8 cellular contexts compared by ENCODE assay signal in the genomic region with DNA sequence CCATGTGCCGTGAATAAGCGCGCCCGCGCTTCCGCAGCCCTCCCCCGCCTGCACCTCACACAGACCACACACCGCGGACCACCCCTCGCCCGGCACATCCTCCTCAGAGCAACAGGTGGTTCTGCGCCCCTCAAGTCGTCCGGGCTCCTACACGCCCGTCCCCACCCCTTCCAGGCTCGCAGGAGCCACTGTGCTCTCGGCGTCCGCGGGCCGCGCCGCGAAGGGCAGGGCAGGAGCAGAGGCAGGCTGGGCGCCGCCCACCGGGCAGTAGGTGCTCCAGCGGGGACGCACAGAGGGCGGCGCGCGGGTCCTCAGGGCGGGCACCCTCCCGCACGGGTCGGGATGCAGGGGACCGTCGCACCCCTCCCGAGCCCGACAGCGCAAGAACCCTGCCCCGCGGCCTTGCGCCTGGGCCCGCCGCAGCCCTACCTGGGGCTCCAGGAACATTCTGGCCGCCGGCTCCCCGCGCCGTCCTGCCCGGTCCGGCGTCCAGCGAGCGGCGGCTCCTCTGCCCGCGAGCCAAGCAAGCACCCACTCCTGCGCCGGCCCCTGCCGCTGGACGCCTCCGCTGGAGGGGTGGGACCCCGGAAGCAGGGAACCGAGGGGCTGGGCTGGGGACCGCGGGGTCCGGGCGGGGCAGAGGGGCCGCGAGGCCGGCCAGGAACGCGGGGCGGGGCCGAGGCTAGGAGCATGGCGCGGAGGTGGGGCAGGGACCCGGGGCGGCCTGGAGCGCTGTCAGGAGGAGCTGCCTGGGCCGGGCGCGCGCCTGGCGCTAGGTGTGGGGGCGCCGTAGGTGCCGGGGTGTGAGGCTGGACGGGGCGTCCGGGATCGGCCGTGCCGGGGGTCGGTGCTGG. TPM values are rescaled to one million over a fixed set of nuclear protein-coding genes. Genes with fewer than 3 reads are reported as not detected.
DNase-seq lines count a peak whose midpoint lies in the region; ATAC-seq, FAIRE-seq and TF ChIP-seq lines count a peak whose summit lies in the region.

No MANE protein-coding gene starts in this region.

- H3K27ac ChIP-seq in right atrium auricular region (no peak overlapping the region), skeletal muscle tissue (ENCODE audit: low read depth, low read length) (no peak overlapping the region)

- FAIRE-seq in GM12891 (lab: Jason Lieb, UNC): no peak

- H3K36me3 ChIP-seq in right atrium auricular region (no peaks in the 10 kb centered on the region), skeletal muscle tissue (ENCODE audit: control insufficient read depth in 3 of 3, insufficient read depth in 3 of 3, low read length in 3 of 3) (no peaks in the 10 kb centered on the region)

- peaks cover 0 to 10% of the 10 kb centered on the region in 2 donors for H3K4me1 ChIP-seq in right atrium auricular region
- H3K4me1 ChIP-seq in skeletal muscle tissue (ENCODE audit: control insufficient read depth in 3 of 3, insufficient read depth in 3 of 3, low read length in 3 of 3): peaks cover 0 to 7% (median 5%) of the 10 kb centered on the region in 3 donors

- H3K36me3 Mint-ChIP-seq in activated T-helper 17 cell treated with anti-CD3 and anti-CD28 coated beads, Interleukin-2, amount 50 U/mL, for 72 hours (ENCODE audit: low read depth): no peaks in the 10 kb centered on the region

- peak; percentile 46 for ATAC-seq in activated T-helper 17 cell treated with anti-CD3 and anti-CD28 coated beads, Interleukin-2, amount 50 U/mL, for 72 hours (replicated peaks)
- ATAC-seq in HG03108 (IDR thresholded peaks at IDR 0.05; ENCODE audit: unreplicated experiment) (no peak), HG03520 (IDR thresholded peaks at IDR 0.05; ENCODE audit: unreplicated experiment) (no peak)

- H3K4me1 Mint-ChIP-seq in activated T-helper 17 cell treated with anti-CD3 and anti-CD28 coated beads, Interleukin-2, amount 50 U/mL, for 72 hours: peaks cover 25% of the 10 kb centered on the region

- peaks cover 6% of the 10 kb centered on the region for H3K27me3 Mint-ChIP-seq in activated T-helper 17 cell treated with anti-CD3 and anti-CD28 coated beads, Interleukin-2, amount 50 U/mL, for 72 hours

- H3K9ac ChIP-seq in skeletal muscle tissue (ENCODE audit: low read depth in 1 of 3, low read length in 3 of 3): no peak overlapping the region

- TF ChIP-seq CTCF in right atrium auricular region (IDR thresholded peaks at IDR 0.05): no peak

- H3K27ac Mint-ChIP-seq in activated T-helper 17 cell treated with anti-CD3 and anti-CD28 coated beads, Interleukin-2, amount 50 U/mL, for 72 hours: no peak overlapping the region

- DNase-seq in Jurkat, Clone E6-1 (ENCODE audit: low read depth, low spot score): peak; percentile 72
- DNase-seq in right atrium auricular region (ENCODE audit: low spot score) (no peak), GM12891 (ENCODE audit: insufficient read length, low spot score) (no peak), amygdala (lab: John Stamatoyannopoulos, UW) (no peak)

- peak overlapping the region; percentile 41 for H3K4me3 ChIP-seq in Jurkat, Clone E6-1 (ENCODE audit: low read length)
- peak overlapping the region; percentile 32 to 46 for H3K4me3 ChIP-seq in right atrium auricular region
- H3K4me3 ChIP-seq in skeletal muscle tissue (ENCODE audit: low read length in 3 of 3): peak overlapping the region in 2 of 3 donors; percentile 14 to 29

- H3K4me3 Mint-ChIP-seq in activated T-helper 17 cell treated with anti-CD3 and anti-CD28 coated beads, Interleukin-2, amount 50 U/mL, for 72 hours: peak overlapping the region; percentile 81

- H3K9me3 ChIP-seq in right atrium auricular region (no peaks in the 10 kb centered on the region), skeletal muscle tissue (ENCODE audit: control insufficient read depth in 3 of 3, low read length in 3 of 3) (no peaks in the 10 kb centered on the region)

- TF ChIP-seq POLR2A in GM12891 (IDR thresholded peaks at IDR 0.05; ENCODE audit: low read depth, low read length): no peak

- no peaks in the 10 kb centered on the region for H3K9me3 Mint-ChIP-seq in activated T-helper 17 cell treated with anti-CD3 and anti-CD28 coated beads, Interleukin-2, amount 50 U/mL, for 72 hours

- H3K27me3 ChIP-seq in right atrium auricular region: peaks cover 0 to 4% of the 10 kb centered on the region in 2 donors
- peaks cover 36 to 54% (median 47%) of the 10 kb centered on the region in 3 donors for H3K27me3 ChIP-seq in skeletal muscle tissue (ENCODE audit: control insufficient read depth in 3 of 3, insufficient read depth in 3 of 3, low read length in 3 of 3)

TF ChIP-seq in GM12891, 5 proteins besides CTCF, POLR2A, EP300 and RAD21:
- TF ChIP-seq PAX5 (IDR thresholded peaks at IDR 0.05; ENCODE audit: insufficient read depth, low read length, severe bottlenecking): no peak
- TF ChIP-seq SPI1 (IDR thresholded peaks at IDR 0.05; ENCODE audit: low read depth, low read length): no peak
- no peak for TF ChIP-seq POU2F2 (IDR thresholded peaks at IDR 0.05; ENCODE audit: low read depth, low read length)
- TF ChIP-seq TAF1 (IDR thresholded peaks at IDR 0.05; ENCODE audit: low read depth, low read length): no peak
- no peak for TF ChIP-seq POLR2AphosphoS5 (IDR thresholded peaks at IDR 0.05; ENCODE audit: low read depth, low read length)

RNA-seq across cellular contexts. Expression of a gene that starts 37.4 kb away (rescaled TPM):
- polyA plus RNA-seq in Jurkat, Clone E6-1 (2012; ENCODE audit: insufficient read depth, insufficient read length): 0.47 TPM
- 1 to 10 TPM; 2.1 to 2.5 TPM for total RNA-seq in activated T-helper 17 cell treated with anti-CD3 and anti-CD28 coated beads, Interleukin-2, amount 50 U/mL, for 72 hours
- total RNA-seq in right atrium auricular region (1 to 10 TPM; 2.9 to 3.0 TPM), skeletal muscle tissue (under 0.01 TPM)
- polyA plus RNA-seq in GM12891 (2012; ENCODE audit: low read depth, missing spikeins): 0.50 TPM
